In the genomic region with DNA sequence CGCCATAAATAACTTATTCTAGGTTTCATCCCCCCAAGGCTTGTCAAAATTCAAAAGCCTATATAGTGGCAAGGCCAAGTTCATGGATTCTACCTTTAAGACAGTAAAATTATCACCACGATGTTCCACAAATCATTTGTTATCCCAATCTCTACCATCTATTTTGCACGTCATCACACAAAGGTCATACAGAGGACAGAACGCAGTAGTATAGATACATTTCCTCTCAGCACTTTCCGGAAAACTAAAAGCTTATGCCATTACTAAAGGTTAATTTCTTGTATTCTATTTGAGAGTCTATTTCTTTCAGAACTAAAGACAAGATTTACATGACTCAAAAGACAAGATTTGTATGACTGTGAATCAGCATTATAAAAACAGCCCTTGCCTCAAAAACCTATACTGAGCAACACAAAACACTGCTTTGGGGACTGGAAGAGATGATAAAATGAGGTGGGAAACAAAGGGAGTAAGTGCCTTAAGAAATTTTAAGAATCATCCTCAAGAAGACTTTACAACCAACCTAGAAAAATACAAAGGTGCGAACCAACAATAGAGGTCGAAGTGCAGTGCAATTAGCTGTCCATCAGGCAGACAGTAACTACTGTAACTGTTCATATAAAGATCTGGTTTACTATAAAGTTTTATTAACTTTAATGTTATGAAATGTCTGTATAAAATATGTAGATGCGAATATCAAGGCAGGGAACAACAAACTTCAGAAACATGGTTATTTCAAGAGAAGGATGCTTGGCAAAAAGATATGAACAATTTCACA, we compare ENCODE assay signal across 10 cellular contexts. TPM values are rescaled to one million over a fixed set of nuclear protein-coding genes. Genes with fewer than 3 reads are reported as not detected.
DNase-seq lines count a peak whose midpoint lies in the region; ATAC-seq and TF ChIP-seq lines count a peak whose summit lies in the region.
"Had no signal": no experiment of that assay in that cellular context is flagged by ENCODE, and none has a peak within 500 bp of the region (broad histone marks: within the 10 kb centered on the region; RNA-seq: fewer than 3 reads in every experiment).

No MANE protein-coding gene starts in this region.

- H3K79me2 ChIP-seq in smooth muscle cell (ENCODE audit: low read depth), result peaks cover 100% of the 10 kb centered on the region

- H3K4me1 Mint-ChIP-seq in activated CD4-positive, alpha-beta T cell treated with anti-CD3 and anti-CD28 coated beads for 36 hours, result peaks cover 75% of the 10 kb centered on the region
- peaks cover 74% of the 10 kb centered on the region for H3K4me1 Mint-ChIP-seq in activated T-helper 2 cell treated with anti-CD3 and anti-CD28 coated beads, Interferon-gamma antibody, Interleukin-2, Interleukin-4, amounts not matched to agents 10 μg/mL and 5 μg/mL and 100 μg/mL, durations not matched to agents 14 hours and 24 hours and 36 hours (ENCODE audit: low read depth)

- H3K27me3 ChIP-seq in right cardiac atrium (ENCODE audit: control insufficient read depth, insufficient read depth), result no peaks in the 10 kb centered on the region
- no peaks in the 10 kb centered on the region for H3K27me3 ChIP-seq in smooth muscle cell (ENCODE audit: low read depth)

- no peaks in the 10 kb centered on the region for H3K9me3 Mint-ChIP-seq in activated CD4-positive, alpha-beta T cell treated with anti-CD3 and anti-CD28 coated beads for 36 hours (ENCODE audit: low read depth)
- no peaks in the 10 kb centered on the region for H3K9me3 Mint-ChIP-seq in activated T-helper 2 cell treated with anti-CD3 and anti-CD28 coated beads, Interferon-gamma antibody, Interleukin-2, Interleukin-4, amounts not matched to agents 10 μg/mL and 5 μg/mL and 100 μg/mL, durations not matched to agents 14 hours and 24 hours and 36 hours

- intact Hi-C loops in activated CD4-positive, alpha-beta T cell treated with anti-CD3 and anti-CD28 coated beads for 36 hours (cut with DNase I, micrococcal nuclease), result loop anchor here in 1 of 2 experiments (2.0 kb wide), 1 partner anchor 59 kb away; the partner anchor contains the start of gene MANBA
- intact Hi-C loops in activated T-helper 2 cell treated with anti-CD3 and anti-CD28 coated beads, Interferon-gamma antibody, Interleukin-2, Interleukin-4, amounts not matched to agents 10 μg/mL and 5 μg/mL and 100 μg/mL, durations not matched to agents 14 hours and 24 hours and 36 hours (cut with micrococcal nuclease), result loop anchor here (1.0 kb wide), 2 partner anchors 9 to 10 kb away; no protein-coding TSS in a partner anchor
- intact Hi-C loops in right cardiac atrium (cut with DNase I), result loop anchor here in 1 of 4 donors (10.0 kb wide), 1 partner anchor 195 kb away; no protein-coding TSS in a partner anchor

- H3F3A ChIP-seq in smooth muscle cell (ENCODE audit: low read depth), result peaks cover 20% of the 10 kb centered on the region

- CTCF ChIA-PET in activated CD4-positive, alpha-beta T cell treated with anti-CD3 and anti-CD28 coated beads for 36 hours (lab: Charles Lee), result interaction anchor here (0.8 to 1.1 kb wide), 3 partner anchors 8 to 261 kb away, joined by 3 to 5 read pairs (median 3); partner anchors contain the start of gene UBE2D3

- peak overlapping the region; percentile 89 for H3K27ac Mint-ChIP-seq in activated CD4-positive, alpha-beta T cell treated with anti-CD3 and anti-CD28 coated beads for 36 hours
- H3K27ac Mint-ChIP-seq in activated T-helper 2 cell treated with anti-CD3 and anti-CD28 coated beads, Interferon-gamma antibody, Interleukin-2, Interleukin-4, amounts not matched to agents 10 μg/mL and 5 μg/mL and 100 μg/mL, durations not matched to agents 14 hours and 24 hours and 36 hours, result peak overlapping the region; percentile 84

- H3K4me1 ChIP-seq in right cardiac atrium (ENCODE audit: control insufficient read depth, insufficient read depth, low read length) (peaks cover 2% of the 10 kb centered on the region), smooth muscle cell (ENCODE audit: low read depth) (peaks cover 77% of the 10 kb centered on the region)

- H3K4me2 ChIP-seq in smooth muscle cell, result peak overlapping the region; percentile 93

- peaks cover 3% of the 10 kb centered on the region for H3K36me3 ChIP-seq in smooth muscle cell (ENCODE audit: low read depth)

- peaks cover 76% of the 10 kb centered on the region for H3K36me3 Mint-ChIP-seq in activated CD4-positive, alpha-beta T cell treated with anti-CD3 and anti-CD28 coated beads for 36 hours (ENCODE audit: low read depth)
- H3K36me3 Mint-ChIP-seq in activated T-helper 2 cell treated with anti-CD3 and anti-CD28 coated beads, Interferon-gamma antibody, Interleukin-2, Interleukin-4, amounts not matched to agents 10 μg/mL and 5 μg/mL and 100 μg/mL, durations not matched to agents 14 hours and 24 hours and 36 hours (ENCODE audit: low read depth), result peaks cover 73% of the 10 kb centered on the region

- H3K27ac ChIP-seq in right cardiac atrium (ENCODE audit: low read length) (no peak overlapping the region), smooth muscle cell (ENCODE audit: low read depth) (peak overlapping the region; percentile 99)

- H3K9me3 ChIP-seq in right cardiac atrium (ENCODE audit: control insufficient read depth, low read length) (no peaks in the 10 kb centered on the region), smooth muscle cell (replicated peaks; ENCODE audit: low read depth) (no peaks in the 10 kb centered on the region)
- H3K9me3 ChIP-seq: HAP-1 had no signal

- no peak overlapping the region for H3K4me3 Mint-ChIP-seq in activated CD4-positive, alpha-beta T cell treated with anti-CD3 and anti-CD28 coated beads for 36 hours
- peak overlapping the region; percentile 69 for H3K4me3 Mint-ChIP-seq in activated T-helper 2 cell treated with anti-CD3 and anti-CD28 coated beads, Interferon-gamma antibody, Interleukin-2, Interleukin-4, amounts not matched to agents 10 μg/mL and 5 μg/mL and 100 μg/mL, durations not matched to agents 14 hours and 24 hours and 36 hours (ENCODE audit: low read depth)

- no peak overlapping the region for H3K9ac ChIP-seq in smooth muscle cell (ENCODE audit: low read depth)

- 48% methylated on average over 8 of the region's 8 CpGs for WGBS in right cardiac atrium
- 75% methylated on average over 8 of the region's 8 CpGs for WGBS in smooth muscle cell (ENCODE audit: low lambda C conversion rate)

- H4K20me1 ChIP-seq in smooth muscle cell (ENCODE audit: low read depth), result peaks cover 100% of the 10 kb centered on the region

- H2AFZ ChIP-seq in smooth muscle cell (ENCODE audit: low read depth), result no peak overlapping the region

- DNase-seq in activated CD4-positive, alpha-beta T cell treated with anti-CD3 and anti-CD28 coated beads for 36 hours, result no peak
- DNase-seq in activated CD4-positive, alpha-beta T cell treated with anti-CD3 and anti-CD28 coated beads, Interleukin-2, amount 50 U/mL, for 48 hours, result no peak
- no peak for DNase-seq in activated T-helper 2 cell treated with anti-CD3 and anti-CD28 coated beads, Interferon-gamma antibody, Interleukin-2, Interleukin-4, amounts not matched to agents 10 μg/mL and 5 μg/mL and 100 μg/mL, durations not matched to agents 14 hours and 24 hours and 36 hours (ENCODE audit: low spot score)
- DNase-seq in right cardiac atrium (no peak), smooth muscle cell (lab: John Stamatoyannopoulos, UW; ENCODE audit: unreplicated experiment) (no peak), NCI-H1417 treated with DMSO at 0.1 percent for 48 hours (lab: John Stamatoyannopoulos, UW) (no peak)
- no peak for DNase-seq in stimulated activated CD4-positive, alpha-beta T cell treated with anti-CD3 and anti-CD28 coated beads, Interleukin-1b, Interleukin-23, amount 100 ng/mL, for 48 hours
- DNase-seq: stimulated activated CD4-positive, alpha-beta T cell treated with anti-CD3 and anti-CD28 coated beads, Interleukin-4, amount 100 ng/mL, for 24 hours had no signal

- H3K4me3 ChIP-seq in right cardiac atrium (ENCODE audit: low read length), result peak overlapping the region; percentile 32
- H3K4me3 ChIP-seq in smooth muscle cell, result peak overlapping the region; percentile 0
- H3K4me3 ChIP-seq: HAP-1 had no signal

- no peak for TF ChIP-seq CTCF in smooth muscle cell (IDR thresholded peaks at IDR 0.05; ENCODE audit: borderline replicate concordance, insufficient read depth, poor library complexity, severe bottlenecking)

- ATAC-seq in activated CD4-positive, alpha-beta T cell treated with anti-CD3 and anti-CD28 coated beads for 36 hours, result peak; percentile 66
- peak in 1 of 2 donors; percentile 22 for ATAC-seq in right cardiac atrium
- no peak for ATAC-seq in HG03045 (IDR thresholded peaks at IDR 0.05; ENCODE audit: unreplicated experiment)

- POLR2A ChIA-PET in activated CD4-positive, alpha-beta T cell treated with anti-CD3 and anti-CD28 coated beads for 36 hours (lab: Charles Lee), result interaction anchor here (0.6 to 1.8 kb wide), 5 partner anchors 8 to 58 kb away, joined by 3 to 9 read pairs (median 4); partner anchors contain the start of gene UBE2D3

- H3K27me3 Mint-ChIP-seq in activated CD4-positive, alpha-beta T cell treated with anti-CD3 and anti-CD28 coated beads for 36 hours, result no peaks in the 10 kb centered on the region
- H3K27me3 Mint-ChIP-seq in activated T-helper 2 cell treated with anti-CD3 and anti-CD28 coated beads, Interferon-gamma antibody, Interleukin-2, Interleukin-4, amounts not matched to agents 10 μg/mL and 5 μg/mL and 100 μg/mL, durations not matched to agents 14 hours and 24 hours and 36 hours (ENCODE audit: low read depth), result no peaks in the 10 kb centered on the region

RNA-seq across cellular contexts. Expression of gene UBE2D3, which starts 7.6 kb away (rescaled TPM):
- total RNA-seq in activated CD4-positive, alpha-beta T cell treated with anti-CD3 and anti-CD28 coated beads for 36 hours, result 100 to 1,000 TPM; 472 to 686 TPM
- total RNA-seq in activated T-helper 2 cell treated with anti-CD3 and anti-CD28 coated beads, Interferon-gamma antibody, Interleukin-2, Interleukin-4, amounts not matched to agents 10 μg/mL and 5 μg/mL and 100 μg/mL, durations not matched to agents 14 hours and 24 hours and 36 hours, result 429 and 432 TPM in 2 replicates
- 100 to 1,000 TPM; 258 to 278 (median 259) TPM for total RNA-seq in right cardiac atrium
- polyA plus RNA-seq in right cardiac atrium, result 157 TPM
- total RNA-seq in smooth muscle cell, result 680 and 703 TPM in 2 replicates
- 305 and 322 TPM in 2 replicates for polyA plus RNA-seq in smooth muscle cell

RNA-seq across cellular contexts. Expression of gene CISD2, which starts 49.0 kb away (rescaled TPM):
- 10 to 100 TPM; 33.5 to 35.1 TPM for total RNA-seq in activated CD4-positive, alpha-beta T cell treated with anti-CD3 and anti-CD28 coated beads for 36 hours
- total RNA-seq in activated T-helper 2 cell treated with anti-CD3 and anti-CD28 coated beads, Interferon-gamma antibody, Interleukin-2, Interleukin-4, amounts not matched to agents 10 μg/mL and 5 μg/mL and 100 μg/mL, durations not matched to agents 14 hours and 24 hours and 36 hours, result 50.8 and 51.4 TPM in 2 replicates
- 10 to 100 TPM; 18.3 to 22.1 (median 20.5) TPM for total RNA-seq in right cardiac atrium
- 20.1 TPM for polyA plus RNA-seq in right cardiac atrium
- total RNA-seq in smooth muscle cell, result 38.5 and 57.6 TPM in 2 replicates
- 65.7 and 69.3 TPM in 2 replicates for polyA plus RNA-seq in smooth muscle cell

RNA-seq across cellular contexts. Expression of gene MANBA, which starts 59.0 kb away (rescaled TPM):
- total RNA-seq in activated CD4-positive, alpha-beta T cell treated with anti-CD3 and anti-CD28 coated beads for 36 hours, result 10 to 100 TPM; 12.0 to 13.3 TPM
- total RNA-seq in activated T-helper 2 cell treated with anti-CD3 and anti-CD28 coated beads, Interferon-gamma antibody, Interleukin-2, Interleukin-4, amounts not matched to agents 10 μg/mL and 5 μg/mL and 100 μg/mL, durations not matched to agents 14 hours and 24 hours and 36 hours, result 9.4 and 11.3 TPM in 2 replicates
- total RNA-seq in right cardiac atrium, result 10 to 100 TPM; 27.5 to 36.5 (median 31.5) TPM
- polyA plus RNA-seq in right cardiac atrium, result 9.0 TPM
- total RNA-seq in smooth muscle cell, result 99.9 and 137 TPM in 2 replicates
- 54.0 and 58.1 TPM in 2 replicates for polyA plus RNA-seq in smooth muscle cell
